ENCODE assay signal across 16 cellular contexts in genomic region chr3:24165583-24165982, GRCh38.
"Had no signal": no experiment of that assay in that cellular context is flagged by ENCODE, and none has a peak within 500 bp of the region (broad histone marks: within the 10 kb centered on the region; RNA-seq: fewer than 3 reads in every experiment).

No MANE protein-coding gene starts in this region.

- H3K27ac ChIP-seq: HL-60, KMS-11, SJCRH30 had no signal

- H3K9me3 ChIP-seq: SJCRH30 had no signal

- H3K9ac ChIP-seq: KMS-11 had no signal

- H3K4me2 ChIP-seq: KMS-11 had no signal

- H3K4me3 ChIP-seq: K562, SJCRH30 had no signal

- H3K36me3 ChIP-seq: SJCRH30 had no signal

- H3K27me3 ChIP-seq: SJCRH30 had no signal

- DNase-seq: Kasumi-1, MM.1S, NCI-H1092 treated with DMSO at 0.1 percent for 48 hours, NCI-H1436, NCI-H187, NCI-H2029, NCI-H2171 treated with DMSO at 0.1 percent for 48 hours, NCI-H345, NCI-H446 treated with DMSO at 0.1 percent for 48 hours, NCI-H510A treated with DMSO at 0.1 percent for 48 hours, NCI-H526, SHP77 treated with DMSO at 0.1 percent for 48 hours, SJCRH30 had no signal
